In genomic region chr5:40480392-40480791, GRCh38 we compare ENCODE assay signal across 12 cellular contexts.
A peak's percentile ranks its signal among the peaks of the same experiment; 100 is the strongest.
DNase-seq lines count a peak whose midpoint lies in the region; ATAC-seq and TF ChIP-seq lines count a peak whose summit lies in the region.
"Had no signal": no experiment of that assay in that cellular context is flagged by ENCODE, and none has a peak within 500 bp of the region (broad histone marks: within the 10 kb centered on the region; RNA-seq: fewer than 3 reads in every experiment).

No MANE protein-coding gene starts in this region.

- TF ChIP-seq POLR2A in breast epithelium (IDR thresholded peaks at IDR 0.05), result no peak

- H3K79me2 ChIP-seq in SK-N-SH (ENCODE audit: insufficient read depth), result no peaks in the 10 kb centered on the region

- peaks cover 51% of the 10 kb centered on the region for H3K4me1 Mint-ChIP-seq in activated naive CD4-positive, alpha-beta T cell treated with anti-CD3 and anti-CD28 coated beads for 36 hours (ENCODE audit: low read depth)
- H3K4me1 Mint-ChIP-seq in activated naive CD4-positive, alpha-beta T cell treated with anti-CD3 and anti-CD28 coated beads, Interleukin-2, amount 10 ng/mL, durations not matched to agents 7 days and 5 days, result peaks cover 24% of the 10 kb centered on the region
- H3K4me1 Mint-ChIP-seq in naive thymus-derived CD4-positive, alpha-beta T cell, result peaks cover 2 to 29% (median 17%) of the 10 kb centered on the region in 7 donors

- no peaks in the 10 kb centered on the region for H3K36me3 ChIP-seq in naive thymus-derived CD4-positive, alpha-beta T cell (ENCODE audit: control insufficient read depth in 2 of 3, insufficient read depth in 3 of 3, low read length in 3 of 3)
- no peaks in the 10 kb centered on the region for H3K36me3 ChIP-seq in breast epithelium
- no peaks in the 10 kb centered on the region for H3K36me3 ChIP-seq in SK-N-SH (replicated peaks in 1 of 2; ENCODE audit: control insufficient read depth in 1 of 2, insufficient read depth in 2 of 2, low read length in 1 of 2)
- H3K36me3 ChIP-seq: cardiac muscle cell, sigmoid colon, thoracic aorta had no signal

- H4K20me1 ChIP-seq in SK-N-SH (ENCODE audit: insufficient read depth), result no peaks in the 10 kb centered on the region

- POLR2A ChIA-PET in naive thymus-derived CD4-positive, alpha-beta T cell (lab: Charles Lee), result no interaction called here
- POLR2A ChIA-PET in SK-N-SH (lab: Yijun Ruan, JAX), result no interaction called here

- DNase-seq in activated naive CD4-positive, alpha-beta T cell treated with anti-CD3 and anti-CD28 coated beads for 36 hours, result peak; percentile 62
- no peak for DNase-seq in activated naive CD4-positive, alpha-beta T cell treated with anti-CD3 and anti-CD28 coated beads, Interleukin-2, amount 10 ng/mL, durations not matched to agents 7 days and 5 days
- DNase-seq in activated CD4-positive, alpha-beta T cell treated with anti-CD3 and anti-CD28 coated beads, Interleukin-2, amount 50 U/mL, for 48 hours, result peak; percentile 41 to 66
- no peak for DNase-seq in naive thymus-derived CD4-positive, alpha-beta T cell
- DNase-seq in breast epithelium (ENCODE audit: low spot score in 2 of 2) (no peak), SK-N-SH (no peak)
- DNase-seq: sigmoid colon had no signal

- no peak overlapping the region for H3K4me2 ChIP-seq in SK-N-SH

- no peak overlapping the region for H3K4me3 ChIP-seq in naive thymus-derived CD4-positive, alpha-beta T cell (ENCODE audit: low read length)
- H3K4me3 ChIP-seq in breast epithelium (no peak overlapping the region), SK-N-SH (ENCODE audit: low read depth in 2 of 2, low read length in 1 of 2) (no peak overlapping the region)
- H3K4me3 ChIP-seq: cardiac muscle cell, sigmoid colon, thoracic aorta had no signal

- no peaks in the 10 kb centered on the region for H3K9me3 ChIP-seq in naive thymus-derived CD4-positive, alpha-beta T cell (ENCODE audit: control insufficient read depth in 2 of 3, low read length in 3 of 3)
- H3K9me3 ChIP-seq in breast epithelium (peaks cover 0 to 4% of the 10 kb centered on the region in 2 donors), SK-N-SH (no peaks in the 10 kb centered on the region)
- H3K9me3 ChIP-seq: sigmoid colon, thoracic aorta had no signal

- H3K27ac ChIP-seq in naive thymus-derived CD4-positive, alpha-beta T cell (ENCODE audit: low read depth, low read length), result no peak overlapping the region
- no peak overlapping the region for H3K27ac ChIP-seq in breast epithelium
- no peak overlapping the region for H3K27ac ChIP-seq in SK-N-SH (ENCODE audit: low read depth in 2 of 2, low read length in 1 of 2)
- H3K27ac ChIP-seq: cardiac muscle cell, sigmoid colon, thoracic aorta had no signal

- no peak overlapping the region for H3K9ac ChIP-seq in SK-N-SH

- CTCF ChIA-PET in activated naive CD4-positive, alpha-beta T cell treated with anti-CD3 and anti-CD28 coated beads for 36 hours (lab: Charles Lee), result interaction anchor here (0.9 to 1.4 kb wide), 5 partner anchors 10 to 209 kb away, joined by 3 to 4 read pairs (median 3); no protein-coding TSS in a partner anchor
- CTCF ChIA-PET in activated naive CD4-positive, alpha-beta T cell treated with anti-CD3 and anti-CD28 coated beads, Interleukin-2, amount 10 ng/mL, durations not matched to agents 7 days and 5 days (lab: Charles Lee), result no interaction called here
- CTCF ChIA-PET in naive thymus-derived CD4-positive, alpha-beta T cell (lab: Charles Lee), result no interaction called here
- CTCF ChIA-PET in SK-N-SH (lab: Yijun Ruan, JAX), result no interaction called here

- H3K4me1 ChIP-seq in naive thymus-derived CD4-positive, alpha-beta T cell (ENCODE audit: control insufficient read depth in 2 of 2, insufficient read depth in 2 of 2, low read length in 2 of 2), result peaks cover 0 to 10% of the 10 kb centered on the region in 2 donors
- no peaks in the 10 kb centered on the region for H3K4me1 ChIP-seq in breast epithelium
- H3K4me1 ChIP-seq in SK-N-SH (ENCODE audit: control insufficient read depth in 1 of 2, insufficient read depth in 2 of 2, low read depth in 1 of 2, low read length in 1 of 2), result no peaks in the 10 kb centered on the region

- peak overlapping the region; percentile 80 for H3K27ac Mint-ChIP-seq in activated naive CD4-positive, alpha-beta T cell treated with anti-CD3 and anti-CD28 coated beads for 36 hours
- H3K27ac Mint-ChIP-seq in activated naive CD4-positive, alpha-beta T cell treated with anti-CD3 and anti-CD28 coated beads, Interleukin-2, amount 10 ng/mL, durations not matched to agents 7 days and 5 days, result no peak overlapping the region
- H3K27ac Mint-ChIP-seq in naive thymus-derived CD4-positive, alpha-beta T cell, result no peak overlapping the region

- TF ChIP-seq RAD21 in SK-N-SH (IDR thresholded peaks at IDR 0.05; ENCODE audit: low read length), result no peak

- no peak overlapping the region for H2AFZ ChIP-seq in SK-N-SH (ENCODE audit: low read depth)

- no peaks in the 10 kb centered on the region for H3K9me2 ChIP-seq in SK-N-SH

- TF ChIP-seq CTCF in breast epithelium (IDR thresholded peaks at IDR 0.05) (no peak), SK-N-SH (IDR thresholded peaks at IDR 0.05) (no peak)

- peaks cover 8% of the 10 kb centered on the region for H3F3A ChIP-seq in SK-N-SH (replicated peaks; ENCODE audit: insufficient read depth)

- intact Hi-C loops in activated naive CD4-positive, alpha-beta T cell treated with anti-CD3 and anti-CD28 coated beads for 36 hours (cut with micrococcal nuclease), result loop anchor here (1.0 to 10.0 kb wide), 5 partner anchors 18 to 1306 kb away; no protein-coding TSS in a partner anchor
- intact Hi-C loops in naive thymus-derived CD4-positive, alpha-beta T cell (cut with micrococcal nuclease), result loop anchor here (10.0 kb wide), 2 partner anchors 64 to 274 kb away; partner anchors contain the start of gene TTC33 (in 1 of the 2)
- intact Hi-C loops in breast epithelium (cut with DNase I; ENCODE audit: low total_unique reads), result loop anchor here (5.0 to 10.0 kb wide), 2 partner anchors 412 to 804 kb away; no protein-coding TSS in a partner anchor

- WGBS in SK-N-SH (ENCODE audit: low lambda C conversion rate), result 5% methylated on average over 2 of the region's 2 CpGs

- H3K4me3 Mint-ChIP-seq in activated naive CD4-positive, alpha-beta T cell treated with anti-CD3 and anti-CD28 coated beads for 36 hours, result no peak overlapping the region
- H3K4me3 Mint-ChIP-seq in activated naive CD4-positive, alpha-beta T cell treated with anti-CD3 and anti-CD28 coated beads, Interleukin-2, amount 10 ng/mL, durations not matched to agents 7 days and 5 days, result no peak overlapping the region
- H3K4me3 Mint-ChIP-seq in naive thymus-derived CD4-positive, alpha-beta T cell, result no peak overlapping the region

- no peaks in the 10 kb centered on the region for H3K9me3 Mint-ChIP-seq in activated naive CD4-positive, alpha-beta T cell treated with anti-CD3 and anti-CD28 coated beads for 36 hours
- no peaks in the 10 kb centered on the region for H3K9me3 Mint-ChIP-seq in activated naive CD4-positive, alpha-beta T cell treated with anti-CD3 and anti-CD28 coated beads, Interleukin-2, amount 10 ng/mL, durations not matched to agents 7 days and 5 days
- H3K9me3 Mint-ChIP-seq in naive thymus-derived CD4-positive, alpha-beta T cell, result peaks cover 0 to 6% (median 0%) of the 10 kb centered on the region in 11 donors

- H3K27me3 Mint-ChIP-seq in activated naive CD4-positive, alpha-beta T cell treated with anti-CD3 and anti-CD28 coated beads for 36 hours (ENCODE audit: low read depth), result no peaks in the 10 kb centered on the region
- no peaks in the 10 kb centered on the region for H3K27me3 Mint-ChIP-seq in activated naive CD4-positive, alpha-beta T cell treated with anti-CD3 and anti-CD28 coated beads, Interleukin-2, amount 10 ng/mL, durations not matched to agents 7 days and 5 days
- H3K27me3 Mint-ChIP-seq in naive thymus-derived CD4-positive, alpha-beta T cell, result no peaks in the 10 kb centered on the region

- H3K27me3 ChIP-seq in naive thymus-derived CD4-positive, alpha-beta T cell (ENCODE audit: control insufficient read depth in 2 of 2, insufficient read depth in 2 of 2, low read length in 2 of 2), result no peaks in the 10 kb centered on the region
- no peaks in the 10 kb centered on the region for H3K27me3 ChIP-seq in breast epithelium
- no peaks in the 10 kb centered on the region; the same call in 1 of the 2 replicates for H3K27me3 ChIP-seq in SK-N-SH (ENCODE audit: insufficient read depth)
- H3K27me3 ChIP-seq: cardiac muscle cell, sigmoid colon had no signal

- no peak for TF ChIP-seq EP300 in SK-N-SH (IDR thresholded peaks at IDR 0.05; ENCODE audit: borderline replicate concordance in 1 of 2, low read depth in 1 of 2, low read length in 1 of 2)

- no peaks in the 10 kb centered on the region for H3K36me3 Mint-ChIP-seq in activated naive CD4-positive, alpha-beta T cell treated with anti-CD3 and anti-CD28 coated beads for 36 hours (ENCODE audit: low read depth)
- H3K36me3 Mint-ChIP-seq in activated naive CD4-positive, alpha-beta T cell treated with anti-CD3 and anti-CD28 coated beads, Interleukin-2, amount 10 ng/mL, durations not matched to agents 7 days and 5 days, result peaks cover 2% of the 10 kb centered on the region
- peaks cover 0 to 8% (median 0%) of the 10 kb centered on the region in 5 donors for H3K36me3 Mint-ChIP-seq in naive thymus-derived CD4-positive, alpha-beta T cell

- ATAC-seq in naive thymus-derived CD4-positive, alpha-beta T cell, result peak; percentile 46
- ATAC-seq in HG02763 (IDR thresholded peaks at IDR 0.05; ENCODE audit: unreplicated experiment) (no peak), HG02852 (IDR thresholded peaks at IDR 0.05; ENCODE audit: unreplicated experiment) (no peak)
- ATAC-seq: Panc1 had no signal

TF ChIP-seq in SK-N-SH, 30 proteins besides CTCF, POLR2A, EP300 and RAD21 (continues in another document):
- TF ChIP-seq NRF1 (IDR thresholded peaks at IDR 0.05; ENCODE audit: low read depth, low read length) (no peak), TAF1 (IDR thresholded peaks at IDR 0.05; ENCODE audit: borderline replicate concordance, low read depth, low read length) (no peak), USF1 (IDR thresholded peaks at IDR 0.05; ENCODE audit: borderline replicate concordance, low read depth) (no peak), JUND (IDR thresholded peaks at IDR 0.05) (no peak), MEF2A (IDR thresholded peaks at IDR 0.05; ENCODE audit: borderline replicate concordance, low read depth) (no peak), GATA2 (CRISPR knock-in tag; IDR thresholded peaks at IDR 0.05) (no peak)

Comparison
In these comparisons a context has a peak if more than half of its experiments do, and no peak if none do; other contexts are left out.
1. DNase-seq: peak in activated naive CD4-positive, alpha-beta T cell treated with anti-CD3 and anti-CD28 coated beads for 36 hours (single experiment) and activated CD4-positive, alpha-beta T cell treated with anti-CD3 and anti-CD28 coated beads, Interleukin-2, amount 50 U/mL, for 48 hours (2 of 2); none in activated naive CD4-positive, alpha-beta T cell treated with anti-CD3 and anti-CD28 coated beads, Interleukin-2, amount 10 ng/mL, durations not matched to agents 7 days and 5 days (single experiment), naive thymus-derived CD4-positive, alpha-beta T cell (0 of 9), breast epithelium (0 of 2) and SK-N-SH (single experiment).